22 cellular contexts compared by ENCODE assay signal in genomic region chr5:57368010-57368409, GRCh38.
DNase-seq lines count a peak whose midpoint lies in the region; ATAC-seq and TF ChIP-seq lines count a peak whose summit lies in the region.
"Had no signal": no experiment of that assay in that cellular context is flagged by ENCODE, and none has a peak within 500 bp of the region (broad histone marks: within the 10 kb centered on the region; RNA-seq: fewer than 3 reads in every experiment).

No MANE protein-coding gene starts in this region.

- H3K9ac ChIP-seq in HCT116 (ENCODE audit: low read length) = peak overlapping the region; percentile 61

- CTCF ChIA-PET in A673 (lab: Charles Lee) = no interaction called here
- CTCF ChIA-PET in HCT116 (lab: Charles Lee) = no interaction called here

- no peak for TF ChIP-seq POLR2A in HCT116 (IDR thresholded peaks at IDR 0.05; ENCODE audit: borderline replicate concordance, extremely low read depth, insufficient read depth, insufficient read length)

- POLR2A ChIA-PET in A673 (lab: Charles Lee; ENCODE audit: low non-redundant PET) = no interaction called here
- POLR2A ChIA-PET in HCT116 (lab: Charles Lee) = interaction anchor here (1.7 to 2.8 kb wide), 2 partner anchors 9 to 15 kb away, joined by 4 to 12 read pairs; no protein-coding TSS in a partner anchor

- TF ChIP-seq RAD21 in HCT116 (IDR thresholded peaks at IDR 0.05; ENCODE audit: low read depth) = no peak

- peak overlapping the region; percentile 65 for H3K4me2 ChIP-seq in HCT116 (ENCODE audit: low read length)

- H3K36me3 ChIP-seq in A673 (ENCODE audit: insufficient read depth, low read length, poor library complexity, severe bottlenecking) (no peaks in the 10 kb centered on the region), HCT116 (ENCODE audit: control insufficient read depth in 1 of 2, insufficient read depth in 2 of 2, low read length in 2 of 2) (no peaks in the 10 kb centered on the region)
- H3K36me3 ChIP-seq: brain microvascular endothelial cell, left lung, upper lobe of left lung had no signal

- DNase-seq in A673 (ENCODE audit: low spot score) (peak; percentile 9), HCT116 (ENCODE audit: low read depth, low spot score) (no peak), fibroblast of villous mesenchyme (ENCODE audit: low read depth) (peak; percentile 68), amniotic stem cell (lab: John Stamatoyannopoulos, UW) (no peak), HuH-7.5 (ENCODE audit: low spot score) (no peak), midbrain (lab: John Stamatoyannopoulos, UW) (no peak)
- DNase-seq: activated CD4-positive, CD25-positive, alpha-beta regulatory T cell; activated CD8-positive, alpha-beta T cell treated with anti-CD3 and anti-CD28 coated beads for 36 hours; activated T-cell treated with anti-CD3 and anti-CD28 coated beads, Interleukin-2, amount 50 U/mL, for 48 hours; brain microvascular endothelial cell; CD8-positive, alpha-beta T cell; cortex of kidney; DMS53; Karpas-422; left lung; NCI-H1092 treated with DMSO at 0.1 percent for 48 hours; NCI-H510A treated with DMSO at 0.1 percent for 48 hours; SHP77; stimulated activated CD4-positive, alpha-beta T cell treated with anti-CD3 and anti-CD28 coated beads, Interleukin-4, amount 100 ng/mL, for 24 hours; upper lobe of left lung had no signal

- no peaks in the 10 kb centered on the region for H4K20me1 ChIP-seq in HCT116 (ENCODE audit: insufficient read depth)

- no peaks in the 10 kb centered on the region for H3K4me1 ChIP-seq in A673 (ENCODE audit: insufficient read depth, low read length, poor library complexity, severe bottlenecking)
- H3K4me1 ChIP-seq in HCT116 (ENCODE audit: control insufficient read depth in 1 of 2, insufficient read depth in 2 of 2, low read length in 2 of 2) = peaks cover 44 to 69% of the 10 kb centered on the region in 2 experiments
- H3K4me1 ChIP-seq: left lung, upper lobe of left lung had no signal

- no peaks in the 10 kb centered on the region for H3K79me2 ChIP-seq in HCT116 (ENCODE audit: insufficient read depth, low read length)

- ATAC-seq in HCT116 = no peak
- peak; percentile 93 for ATAC-seq in SK-N-SH treated with all-trans-retinoic acid at 6 μM for 48 hours
- ATAC-seq in HG03045 (IDR thresholded peaks at IDR 0.05; ENCODE audit: unreplicated experiment) = no peak
- ATAC-seq: activated CD8-positive, alpha-beta T cell treated with anti-CD3 and anti-CD28 coated beads for 36 hours; CD8-positive, alpha-beta T cell; left lung had no signal

- H3K27ac ChIP-seq in A673 (ENCODE audit: low read depth, low read length, poor library complexity, severe bottlenecking) = no peak overlapping the region
- H3K27ac ChIP-seq in HCT116 (ENCODE audit: low read depth, low read length) = peak overlapping the region; percentile 93
- H3K27ac ChIP-seq: brain microvascular endothelial cell, left lung, upper lobe of left lung had no signal

- RAD21 ChIA-PET in HCT116 (lab: Charles Lee; ENCODE audit: low non-redundant PET in 1 of 2, low total read pairs in 2 of 2, uncharacterized antibody in 2 of 2, unreplicated experiment in 2 of 2) = no interaction called here

- intact Hi-C loops in A673 (cut with micrococcal nuclease; ENCODE audit: unreplicated experiment) = no loop called here
- intact Hi-C loops in HCT116 (cut with micrococcal nuclease) = no loop called here

- H2AFZ ChIP-seq in HCT116 (ENCODE audit: low read depth, low read length, poor library complexity, severe bottlenecking) = no peak overlapping the region

- H3K27me3 ChIP-seq in A673 (replicated peaks; ENCODE audit: insufficient read depth, low read depth, low read length, poor library complexity) (no peaks in the 10 kb centered on the region), HCT116 (ENCODE audit: insufficient read depth, low read length) (no peaks in the 10 kb centered on the region)
- H3K27me3 ChIP-seq: brain microvascular endothelial cell, left lung, upper lobe of left lung had no signal

- no TSS peak for BruUV-seq in A673 (replicated peaks; lab: Mats Ljungman, UMichigan)
- no TSS peak for BruUV-seq in HCT116 (replicated peaks; lab: Mats Ljungman, UMichigan)

- no peak overlapping the region for H3K4me3 ChIP-seq in A673 (ENCODE audit: low read depth, low read length, poor library complexity, severe bottlenecking)
- H3K4me3 ChIP-seq in HCT116 (replicated peaks in 1 of 2; ENCODE audit: low read depth in 1 of 2, low read length in 2 of 2) = no peak overlapping the region
- no peak overlapping the region for H3K4me3 ChIP-seq in fibroblast of villous mesenchyme (ENCODE audit: low read depth, low read length)
- H3K4me3 ChIP-seq: left lung, upper lobe of left lung had no signal

- H3K9me3 ChIP-seq in A673 (ENCODE audit: low read depth, low read length, poor library complexity, severe bottlenecking) (no peaks in the 10 kb centered on the region), HCT116 (ENCODE audit: control insufficient read depth in 1 of 2, insufficient read depth in 1 of 2, low read depth in 1 of 2, low read length in 2 of 2) (no peaks in the 10 kb centered on the region)
- H3K9me3 ChIP-seq: left lung, upper lobe of left lung had no signal

- TF ChIP-seq CTCF in A673 (conservative IDR thresholded peaks at IDR 0.05; ENCODE audit: low read depth, low read length) (no peak), HCT116 (IDR thresholded peaks at IDR 0.05 in 2 of 3, conservative IDR thresholded peaks at IDR 0.05 in 1 of 3; ENCODE audit: borderline replicate concordance in 1 of 3, insufficient read depth in 1 of 3, low read depth in 2 of 3, low read length in 2 of 3) (no peak), fibroblast of villous mesenchyme (IDR thresholded peaks at IDR 0.05; ENCODE audit: insufficient read depth, low read depth, low read length) (no peak)

- H3K9me2 ChIP-seq in HCT116 (ENCODE audit: insufficient read depth) = no peaks in the 10 kb centered on the region

TF ChIP-seq in HCT116, 20 proteins besides CTCF, POLR2A, EP300 and RAD21 (continues in another document):
- TF ChIP-seq EGR1 (IDR thresholded peaks at IDR 0.05; ENCODE audit: low read depth) = no peak
- TF ChIP-seq ZNF274 (IDR thresholded peaks at IDR 0.05; ENCODE audit: low read depth, low read length) = no peak
- no peak for TF ChIP-seq CBX3 (IDR thresholded peaks at IDR 0.05; ENCODE audit: low read depth)
- no peak for TF ChIP-seq TCF7L2 (IDR thresholded peaks at IDR 0.05; ENCODE audit: borderline replicate concordance, extremely low read depth, insufficient read depth, insufficient read length)
- no peak for TF ChIP-seq MAX (IDR thresholded peaks at IDR 0.05)
- TF ChIP-seq ZBTB33 (IDR thresholded peaks at IDR 0.05; ENCODE audit: extremely low read depth, insufficient replicate concordance, low read length) = no peak
- no peak for TF ChIP-seq CEBPB (IDR thresholded peaks at IDR 0.05; ENCODE audit: low read depth)
- no peak for TF ChIP-seq SP1 (IDR thresholded peaks at IDR 0.05; ENCODE audit: low read depth)
- no peak for TF ChIP-seq EZH2phosphoT487 (IDR thresholded peaks at IDR 0.05; ENCODE audit: borderline replicate concordance)

TF ChIP-seq in SK-N-SH treated with all-trans-retinoic acid at 6 μM for 48 hours, 23 proteins besides CTCF, POLR2A, EP300 and RAD21 (continues in another document):
- TF ChIP-seq, protein P1, sequence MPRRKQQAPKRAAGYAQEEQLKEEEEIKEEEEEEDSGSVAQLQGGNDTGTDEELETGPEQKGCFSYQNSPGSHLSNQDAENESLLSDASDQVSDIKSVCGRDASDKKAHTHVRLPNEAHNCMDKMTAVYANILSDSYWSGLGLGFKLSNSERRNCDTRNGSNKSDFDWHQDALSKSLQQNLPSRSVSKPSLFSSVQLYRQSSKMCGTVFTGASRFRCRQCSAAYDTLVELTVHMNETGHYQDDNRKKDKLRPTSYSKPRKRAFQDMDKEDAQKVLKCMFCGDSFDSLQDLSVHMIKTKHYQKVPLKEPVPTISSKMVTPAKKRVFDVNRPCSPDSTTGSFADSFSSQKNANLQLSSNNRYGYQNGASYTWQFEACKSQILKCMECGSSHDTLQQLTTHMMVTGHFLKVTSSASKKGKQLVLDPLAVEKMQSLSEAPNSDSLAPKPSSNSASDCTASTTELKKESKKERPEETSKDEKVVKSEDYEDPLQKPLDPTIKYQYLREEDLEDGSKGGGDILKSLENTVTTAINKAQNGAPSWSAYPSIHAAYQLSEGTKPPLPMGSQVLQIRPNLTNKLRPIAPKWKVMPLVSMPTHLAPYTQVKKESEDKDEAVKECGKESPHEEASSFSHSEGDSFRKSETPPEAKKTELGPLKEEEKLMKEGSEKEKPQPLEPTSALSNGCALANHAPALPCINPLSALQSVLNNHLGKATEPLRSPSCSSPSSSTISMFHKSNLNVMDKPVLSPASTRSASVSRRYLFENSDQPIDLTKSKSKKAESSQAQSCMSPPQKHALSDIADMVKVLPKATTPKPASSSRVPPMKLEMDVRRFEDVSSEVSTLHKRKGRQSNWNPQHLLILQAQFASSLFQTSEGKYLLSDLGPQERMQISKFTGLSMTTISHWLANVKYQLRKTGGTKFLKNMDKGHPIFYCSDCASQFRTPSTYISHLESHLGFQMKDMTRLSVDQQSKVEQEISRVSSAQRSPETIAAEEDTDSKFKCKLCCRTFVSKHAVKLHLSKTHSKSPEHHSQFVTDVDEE (CRISPR knock-in tag; IDR thresholded peaks at IDR 0.05) = no peak; the same call in 1 of the 2 replicates
- TF ChIP-seq, protein P2, sequence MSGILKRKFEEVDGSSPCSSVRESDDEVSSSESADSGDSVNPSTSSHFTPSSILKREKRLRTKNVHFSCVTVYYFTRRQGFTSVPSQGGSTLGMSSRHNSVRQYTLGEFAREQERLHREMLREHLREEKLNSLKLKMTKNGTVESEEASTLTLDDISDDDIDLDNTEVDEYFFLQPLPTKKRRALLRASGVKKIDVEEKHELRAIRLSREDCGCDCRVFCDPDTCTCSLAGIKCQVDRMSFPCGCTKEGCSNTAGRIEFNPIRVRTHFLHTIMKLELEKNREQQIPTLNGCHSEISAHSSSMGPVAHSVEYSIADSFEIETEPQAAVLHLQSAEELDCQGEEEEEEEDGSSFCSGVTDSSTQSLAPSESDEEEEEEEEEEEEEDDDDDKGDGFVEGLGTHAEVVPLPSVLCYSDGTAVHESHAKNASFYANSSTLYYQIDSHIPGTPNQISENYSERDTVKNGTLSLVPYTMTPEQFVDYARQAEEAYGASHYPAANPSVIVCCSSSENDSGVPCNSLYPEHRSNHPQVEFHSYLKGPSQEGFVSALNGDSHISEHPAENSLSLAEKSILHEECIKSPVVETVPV (CRISPR knock-in tag; IDR thresholded peaks at IDR 0.05) = no peak; the same call in 1 of the 2 replicates
- TF ChIP-seq, protein P3, sequence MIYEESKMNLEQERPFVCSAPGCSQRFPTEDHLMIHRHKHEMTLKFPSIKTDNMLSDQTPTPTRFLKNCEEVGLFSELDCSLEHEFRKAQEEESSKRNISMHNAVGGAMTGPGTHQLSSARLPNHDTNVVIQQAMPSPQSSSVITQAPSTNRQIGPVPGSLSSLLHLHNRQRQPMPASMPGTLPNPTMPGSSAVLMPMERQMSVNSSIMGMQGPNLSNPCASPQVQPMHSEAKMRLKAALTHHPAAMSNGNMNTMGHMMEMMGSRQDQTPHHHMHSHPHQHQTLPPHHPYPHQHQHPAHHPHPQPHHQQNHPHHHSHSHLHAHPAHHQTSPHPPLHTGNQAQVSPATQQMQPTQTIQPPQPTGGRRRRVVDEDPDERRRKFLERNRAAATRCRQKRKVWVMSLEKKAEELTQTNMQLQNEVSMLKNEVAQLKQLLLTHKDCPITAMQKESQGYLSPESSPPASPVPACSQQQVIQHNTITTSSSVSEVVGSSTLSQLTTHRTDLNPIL (CRISPR knock-in tag; IDR thresholded peaks at IDR 0.05; ENCODE audit: low read depth) = no peak

Comparison
In these comparisons a context has a peak if more than half of its experiments do, and no peak if none do; other contexts are left out.
1. DNase-seq: peak in A673 (single experiment) and fibroblast of villous mesenchyme (single experiment); none in HCT116 (single experiment), amniotic stem cell (single experiment), HuH-7.5 (single experiment) and midbrain (single experiment).